ENCODE assay signal across 31 cellular contexts in the genomic region with DNA sequence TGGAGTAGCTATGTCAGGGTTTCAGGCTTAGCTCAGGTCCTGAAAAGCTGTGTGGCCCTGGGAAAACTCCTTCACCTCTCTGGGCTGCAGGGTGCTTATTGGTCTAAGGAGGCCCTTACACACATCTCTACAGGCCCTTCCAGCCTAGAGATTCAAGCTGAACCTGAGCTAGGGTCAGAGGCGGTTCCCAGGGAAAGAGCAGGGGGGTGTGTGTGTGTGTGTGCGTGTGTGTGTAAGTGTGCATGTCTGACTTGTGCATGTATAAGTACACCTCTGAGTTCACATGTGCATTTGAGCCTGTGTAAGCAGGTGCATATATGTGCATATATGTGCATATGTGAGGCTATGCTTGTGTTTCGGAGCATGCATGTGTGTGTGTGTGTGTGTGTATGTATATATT.
"Had no signal": no experiment of that assay in that cellular context is flagged by ENCODE, and none has a peak within 500 bp of the region (broad histone marks: within the 10 kb centered on the region; RNA-seq: fewer than 3 reads in every experiment).

No MANE protein-coding gene starts in this region.

- H3K4me1 ChIP-seq: ascending aorta, breast epithelium, colonic mucosa, foreskin keratinocyte, gastrocnemius medialis had no signal

- H3K9me3 ChIP-seq: ascending aorta, breast epithelium, colonic mucosa, gastrocnemius medialis had no signal

- H3K9me3 Mint-ChIP-seq: activated CD4-positive, alpha-beta memory T cell treated with anti-CD3 and anti-CD28 coated beads, Interleukin-2, amount 10 ng/mL, durations not matched to agents 7 days and 5 days; activated CD4-positive, alpha-beta T cell treated with anti-CD3 and anti-CD28 coated beads, Interleukin-2, amount 10 ng/mL, durations not matched to agents 24 days and 14 days; activated naive CD4-positive, alpha-beta T cell treated with anti-CD3 and anti-CD28 coated beads, Interleukin-2, amount 10 ng/mL, durations not matched to agents 7 days and 5 days; activated naive CD4-positive, alpha-beta T cell treated with anti-CD3 and anti-CD28 coated beads, Interleukin-2, amount 50 U/mL, for 72 hours; activated T-cell treated with anti-CD3 and anti-CD28 coated beads, Interleukin-2, amount 50 U/mL, for 24 hours; activated T-cell treated with anti-CD3 and anti-CD28 coated beads, Interleukin-2, amount 50 U/mL, for 72 hours; dendritic cell treated with granulocyte-macrophage colony-stimulating factor and Interleukin-4, amounts not matched to agents 40 ng/mL and 50 ng/mL, for 4 days; endodermal cell had no signal

- H3K27me3 ChIP-seq: ascending aorta, colonic mucosa, foreskin keratinocyte, gastrocnemius medialis had no signal

- H3K27ac Mint-ChIP-seq: activated CD4-positive, alpha-beta memory T cell treated with anti-CD3 and anti-CD28 coated beads, Interleukin-2, amount 10 ng/mL, durations not matched to agents 7 days and 5 days; activated CD4-positive, alpha-beta T cell treated with anti-CD3 and anti-CD28 coated beads for 36 hours; activated CD4-positive, alpha-beta T cell treated with anti-CD3 and anti-CD28 coated beads, Interleukin-2, amount 10 ng/mL, durations not matched to agents 24 days and 14 days; activated naive CD4-positive, alpha-beta T cell treated with anti-CD3 and anti-CD28 coated beads, Interleukin-2, amount 10 ng/mL, durations not matched to agents 7 days and 5 days; activated naive CD4-positive, alpha-beta T cell treated with anti-CD3 and anti-CD28 coated beads, Interleukin-2, amount 50 U/mL, for 72 hours; activated naive CD8-positive, alpha-beta T cell treated with anti-CD3 and anti-CD28 coated beads, Interleukin-2, amount 10 ng/mL, durations not matched to agents 7 days and 5 days; activated T-cell treated with anti-CD3 and anti-CD28 coated beads, Interleukin-2, amount 50 U/mL, for 24 hours; activated T-cell treated with anti-CD3 and anti-CD28 coated beads, Interleukin-2, amount 50 U/mL, for 72 hours; brain; dendritic cell treated with granulocyte-macrophage colony-stimulating factor and Interleukin-4, amounts not matched to agents 40 ng/mL and 50 ng/mL, for 4 days; endodermal cell had no signal

- H3K36me3 Mint-ChIP-seq: activated naive CD4-positive, alpha-beta T cell treated with anti-CD3 and anti-CD28 coated beads, Interleukin-2, amount 10 ng/mL, durations not matched to agents 7 days and 5 days; activated naive CD4-positive, alpha-beta T cell treated with anti-CD3 and anti-CD28 coated beads, Interleukin-2, amount 50 U/mL, for 72 hours; activated naive CD8-positive, alpha-beta T cell treated with anti-CD3 and anti-CD28 coated beads, Interleukin-2, amount 10 ng/mL, durations not matched to agents 7 days and 5 days; brain had no signal

- H3K36me3 ChIP-seq: ascending aorta, breast epithelium, cardiac muscle cell, colonic mucosa, gastrocnemius medialis had no signal

- DNase-seq: activated CD4-positive, alpha-beta memory T cell treated with anti-CD3 and anti-CD28 coated beads, Interleukin-2, amount 10 ng/mL, durations not matched to agents 7 days and 5 days; activated CD4-positive, alpha-beta T cell treated with anti-CD3 and anti-CD28 coated beads for 36 hours; activated CD4-positive, alpha-beta T cell treated with anti-CD3 and anti-CD28 coated beads, Interleukin-2, amount 10 ng/mL, durations not matched to agents 24 days and 14 days; activated CD4-positive, alpha-beta T cell treated with anti-CD3 and anti-CD28 coated beads, Interleukin-2, amount 50 U/mL, for 4 hours; activated CD4-positive, CD25-positive, alpha-beta regulatory T cell; activated CD4-positive, CD25-positive, alpha-beta regulatory T cell treated with anti-CD3 and anti-CD28 coated beads, Interleukin-2, amount 50 U/mL, for 72 hours; activated CD8-positive, alpha-beta memory T cell treated with anti-CD3 and anti-CD28 coated beads, Interleukin-2, amount 50 U/mL, for 48 hours; activated gamma-delta T cell; activated naive CD4-positive, alpha-beta T cell; activated naive CD4-positive, alpha-beta T cell treated with anti-CD3 and anti-CD28 coated beads, Interleukin-2, amount 10 ng/mL, durations not matched to agents 7 days and 5 days; activated naive CD8-positive, alpha-beta T cell treated with anti-CD3 and anti-CD28 coated beads, Interleukin-2, amount 10 ng/mL, durations not matched to agents 7 days and 5 days; activated T-cell treated with anti-CD3 and anti-CD28 coated beads for 4 hours; activated T-cell treated with anti-CD3 and anti-CD28 coated beads, Interleukin-2, amount 50 U/mL, for 24 hours; activated T-cell treated with anti-CD3 and anti-CD28 coated beads, Interleukin-2, amount 50 U/mL, for 72 hours; central memory CD4-positive, alpha-beta T cell; cerebellar nuclear complex; colonic mucosa; dorsolateral prefrontal cortex; effector memory CD4-positive, alpha-beta T cell; endodermal cell; foreskin keratinocyte; gastrocnemius medialis; glutamatergic neuron; T-helper 2 cell had no signal

- H3K27me3 Mint-ChIP-seq: activated CD4-positive, alpha-beta memory T cell treated with anti-CD3 and anti-CD28 coated beads, Interleukin-2, amount 10 ng/mL, durations not matched to agents 7 days and 5 days; activated CD4-positive, alpha-beta T cell treated with anti-CD3 and anti-CD28 coated beads for 36 hours; activated CD4-positive, alpha-beta T cell treated with anti-CD3 and anti-CD28 coated beads, Interleukin-2, amount 10 ng/mL, durations not matched to agents 24 days and 14 days; activated naive CD4-positive, alpha-beta T cell treated with anti-CD3 and anti-CD28 coated beads, Interleukin-2, amount 10 ng/mL, durations not matched to agents 7 days and 5 days; dendritic cell treated with granulocyte-macrophage colony-stimulating factor and Interleukin-4, amounts not matched to agents 40 ng/mL and 50 ng/mL, for 4 days had no signal

- H3K4me1 Mint-ChIP-seq: activated CD4-positive, alpha-beta memory T cell treated with anti-CD3 and anti-CD28 coated beads, Interleukin-2, amount 10 ng/mL, durations not matched to agents 7 days and 5 days; activated CD4-positive, alpha-beta T cell treated with anti-CD3 and anti-CD28 coated beads for 36 hours; activated CD4-positive, alpha-beta T cell treated with anti-CD3 and anti-CD28 coated beads, Interleukin-2, amount 10 ng/mL, durations not matched to agents 24 days and 14 days; activated naive CD4-positive, alpha-beta T cell treated with anti-CD3 and anti-CD28 coated beads, Interleukin-2, amount 10 ng/mL, durations not matched to agents 7 days and 5 days; activated naive CD8-positive, alpha-beta T cell treated with anti-CD3 and anti-CD28 coated beads, Interleukin-2, amount 10 ng/mL, durations not matched to agents 7 days and 5 days; endodermal cell had no signal

- H3K4me3 Mint-ChIP-seq: activated CD4-positive, alpha-beta memory T cell treated with anti-CD3 and anti-CD28 coated beads, Interleukin-2, amount 10 ng/mL, durations not matched to agents 7 days and 5 days; activated CD4-positive, alpha-beta T cell treated with anti-CD3 and anti-CD28 coated beads for 36 hours; activated CD4-positive, alpha-beta T cell treated with anti-CD3 and anti-CD28 coated beads, Interleukin-2, amount 10 ng/mL, durations not matched to agents 24 days and 14 days; activated naive CD4-positive, alpha-beta T cell treated with anti-CD3 and anti-CD28 coated beads, Interleukin-2, amount 10 ng/mL, durations not matched to agents 7 days and 5 days; activated naive CD8-positive, alpha-beta T cell treated with anti-CD3 and anti-CD28 coated beads, Interleukin-2, amount 10 ng/mL, durations not matched to agents 7 days and 5 days; activated T-cell treated with anti-CD3 and anti-CD28 coated beads, Interleukin-2, amount 50 U/mL, for 24 hours; activated T-cell treated with anti-CD3 and anti-CD28 coated beads, Interleukin-2, amount 50 U/mL, for 72 hours; brain; dendritic cell treated with granulocyte-macrophage colony-stimulating factor and Interleukin-4, amounts not matched to agents 40 ng/mL and 50 ng/mL, for 4 days; endodermal cell had no signal

- H3K27ac ChIP-seq: ascending aorta, breast epithelium, cardiac muscle cell, colonic mucosa, dorsolateral prefrontal cortex, foreskin keratinocyte, gastrocnemius medialis had no signal

- H3K4me3 ChIP-seq: ascending aorta, breast epithelium, cardiac muscle cell, colonic mucosa, dorsolateral prefrontal cortex, gastrocnemius medialis had no signal

- ATAC-seq: activated CD4-positive, alpha-beta T cell treated with anti-CD3 and anti-CD28 coated beads for 36 hours; activated naive CD4-positive, alpha-beta T cell treated with anti-CD3 and anti-CD28 coated beads, Interleukin-2, amount 50 U/mL, for 72 hours; activated T-cell treated with anti-CD3 and anti-CD28 coated beads, Interleukin-2, amount 50 U/mL, for 72 hours; esophagus mucosa; foreskin keratinocyte; gastrocnemius medialis had no signal
